ENCODE assay signal across 1 cellular context in genomic region chr7:17326378-17326777, GRCh38.
TF ChIP-seq lines count a peak whose summit lies in the region.

No MANE protein-coding gene starts in this region.

TF ChIP-seq in A549, 52 proteins besides CTCF, POLR2A, EP300 and RAD21 (continued from another document):
- TF ChIP-seq EHMT2 (IDR thresholded peaks at IDR 0.05; ENCODE audit: low read depth) (no peak), BHLHE40 (IDR thresholded peaks at IDR 0.05; ENCODE audit: low read depth, low read length) (no peak), SREBF2 (IDR thresholded peaks at IDR 0.05) (no peak), RARB (CRISPR knock-in tag; IDR thresholded peaks at IDR 0.05) (no peak)
